Comparison of ENCODE assay signal across 1 cellular context in genomic region chr2:37324536-37324785, GRCh38.
TF ChIP-seq lines count a peak whose summit lies in the region.

No MANE protein-coding gene starts in this region.

TF ChIP-seq in HepG2, 621 proteins besides CTCF, POLR2A, EP300 and RAD21 (continued from another document and continues in another):
- TF ChIP-seq RERE (CRISPR knock-in tag; IDR thresholded peaks at IDR 0.05; ENCODE audit: low read depth) = no peak
- no peak for TF ChIP-seq NFIC (IDR thresholded peaks at IDR 0.05; ENCODE audit: low read length)
- TF ChIP-seq PBX3 (CRISPR knock-in tag; IDR thresholded peaks at IDR 0.05; ENCODE audit: borderline replicate concordance) = no peak
- TF ChIP-seq MXD4 (CRISPR knock-in tag; IDR thresholded peaks at IDR 0.05) = no peak
- TF ChIP-seq ZSCAN29 (CRISPR knock-in tag; conservative IDR thresholded peaks at IDR 0.05) = no peak
- no peak for TF ChIP-seq ZNF549 (CRISPR knock-in tag; IDR thresholded peaks at IDR 0.05)
- no peak for TF ChIP-seq ZNF253 (CRISPR knock-in tag; IDR thresholded peaks at IDR 0.05; ENCODE audit: borderline replicate concordance)
- peak; percentile 7; the same call in 1 of the 2 replicates for TF ChIP-seq ELF3 (CRISPR knock-in tag; IDR thresholded peaks at IDR 0.05)
- peak; percentile 9; the same call in 1 of the 2 replicates for TF ChIP-seq KDM5B (CRISPR knock-in tag; IDR thresholded peaks at IDR 0.05; ENCODE audit: borderline replicate concordance)
- no peak for TF ChIP-seq MIER2 (CRISPR knock-in tag; IDR thresholded peaks at IDR 0.05)
- no peak for TF ChIP-seq FOXP1 (IDR thresholded peaks at IDR 0.05)
- TF ChIP-seq FOXP1 (CRISPR knock-in tag; IDR thresholded peaks at IDR 0.05) = no peak
- peak in 1 of 2 experiments; percentile 10; a peak in 1 of 4 replicates for TF ChIP-seq HMGXB4 (CRISPR knock-in tag; IDR thresholded peaks at IDR 0.05; ENCODE audit: borderline replicate concordance in 1 of 2, low read depth in 1 of 2)
- no peak for TF ChIP-seq ZNF619 (CRISPR knock-in tag; IDR thresholded peaks at IDR 0.05)
- peak; percentile 26 for TF ChIP-seq SKI (IDR thresholded peaks at IDR 0.05; ENCODE audit: partially characterized antibody)
- TF ChIP-seq ZNF550 (CRISPR knock-in tag; IDR thresholded peaks at IDR 0.05; ENCODE audit: borderline replicate concordance) = no peak
- no peak for TF ChIP-seq TSC22D2 (CRISPR knock-in tag; IDR thresholded peaks at IDR 0.05; ENCODE audit: borderline replicate concordance)
- TF ChIP-seq MAF1 (CRISPR knock-in tag; IDR thresholded peaks at IDR 0.05; ENCODE audit: borderline replicate concordance) = no peak
- TF ChIP-seq ZNF318 (CRISPR knock-in tag; IDR thresholded peaks at IDR 0.05) = no peak
- TF ChIP-seq MXD3 (CRISPR knock-in tag; IDR thresholded peaks at IDR 0.05) = no peak; the same call in 1 of the 2 replicates
- no peak for TF ChIP-seq HNF4A (CRISPR knock-in tag; IDR thresholded peaks at IDR 0.05)
- no peak for TF ChIP-seq ZNF431 (CRISPR knock-in tag; IDR thresholded peaks at IDR 0.05; ENCODE audit: borderline replicate concordance, low read depth)
- TF ChIP-seq RXRB (CRISPR knock-in tag; IDR thresholded peaks at IDR 0.05; ENCODE audit: borderline replicate concordance) = no peak
- no peak for TF ChIP-seq HOXD1 (CRISPR knock-in tag; IDR thresholded peaks at IDR 0.05)
- TF ChIP-seq KMT2A (CRISPR knock-in tag; IDR thresholded peaks at IDR 0.05) = peak; percentile 10; the same call in 1 of the 2 replicates
- TF ChIP-seq SAFB2 (CRISPR knock-in tag; IDR thresholded peaks at IDR 0.05; ENCODE audit: borderline replicate concordance, low read depth) = no peak
- peak; percentile 19; the same call in 1 of the 2 replicates for TF ChIP-seq ZSCAN21 (CRISPR knock-in tag; IDR thresholded peaks at IDR 0.05; ENCODE audit: borderline replicate concordance)
- no peak for TF ChIP-seq NFAT5 (CRISPR knock-in tag; IDR thresholded peaks at IDR 0.05)
- peak; percentile 55 for TF ChIP-seq HNRNPLL (IDR thresholded peaks at IDR 0.05; ENCODE audit: low read depth, low read length, poor library complexity, severe bottlenecking)
- TF ChIP-seq PTBP1 (IDR thresholded peaks at IDR 0.05; ENCODE audit: low read depth, low read length, poor library complexity, severe bottlenecking) = no peak
- TF ChIP-seq TFDP1 (CRISPR knock-in tag; IDR thresholded peaks at IDR 0.05; ENCODE audit: borderline replicate concordance) = peak; percentile 88
